Comparison of ENCODE assay signal across 12 cellular contexts in the genomic region with DNA sequence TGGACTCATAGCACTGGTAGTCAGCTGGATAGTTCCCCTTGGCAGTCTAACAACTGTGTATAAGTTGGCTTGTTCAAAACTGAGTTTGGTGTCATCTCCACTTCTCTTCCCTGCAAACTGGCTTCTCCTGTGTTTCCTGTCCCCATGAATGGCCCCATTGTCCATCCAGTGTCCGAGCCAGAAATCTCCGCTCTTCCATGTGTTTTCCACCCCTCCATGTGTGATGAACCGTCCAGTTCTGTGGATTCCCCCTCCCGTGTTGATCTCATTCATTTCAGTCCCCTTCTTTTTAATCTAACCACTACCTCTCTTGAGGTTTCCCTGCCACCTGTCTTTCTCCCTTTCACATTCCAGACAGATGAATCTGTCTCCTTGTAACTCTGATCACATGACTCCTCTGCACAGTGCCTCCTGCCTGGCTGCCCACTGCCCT.
DNase-seq lines count a peak whose midpoint lies in the region; ATAC-seq, FAIRE-seq and TF ChIP-seq lines count a peak whose summit lies in the region.
"Had no signal": no experiment of that assay in that cellular context is flagged by ENCODE, and none has a peak within 500 bp of the region (broad histone marks: within the 10 kb centered on the region; RNA-seq: fewer than 3 reads in every experiment).

No MANE protein-coding gene starts in this region.

- 0% methylated on average over 3 of the region's 4 CpGs for WGBS in K562 (ENCODE audit: insufficient coverage, low coverage, missing lambda C conversion rate)

- intact Hi-C loops in Caco-2 (cut with micrococcal nuclease; ENCODE audit: unreplicated experiment) (no loop called here), K562 (cut with micrococcal nuclease) (no loop called here)

- H3K9me3 ChIP-seq in Caco-2 = no peaks in the 10 kb centered on the region
- no peaks in the 10 kb centered on the region for H3K9me3 ChIP-seq in K562 (replicated peaks; ENCODE audit: control insufficient read depth, insufficient read depth, low read depth, low read length)

- CTCF ChIA-PET in Caco-2 (lab: Charles Lee) (no interaction called here), K562 (lab: Yijun Ruan, JAX; ENCODE audit: low intra/inter-chr PET ratio) (no interaction called here)

- no peak overlapping the region for H3K4me2 ChIP-seq in K562 (ENCODE audit: insufficient read depth, low read length)

- H3K9me3 Mint-ChIP-seq in Caco-2 (ENCODE audit: unreplicated experiment) = peaks cover 10% of the 10 kb centered on the region
- no peaks in the 10 kb centered on the region for H3K9me3 Mint-ChIP-seq in activated T-cell treated with anti-CD3 and anti-CD28 coated beads, Interleukin-2, amount 50 U/mL, for 72 hours
- H3K9me3 Mint-ChIP-seq: activated CD4-positive, alpha-beta T cell treated with anti-CD3 and anti-CD28 coated beads, Interleukin-2, amount 10 ng/mL, durations not matched to agents 7 days and 5 days had no signal

- no peaks in the 10 kb centered on the region for H3K27me3 Mint-ChIP-seq in Caco-2 (ENCODE audit: insufficient read depth, unreplicated experiment)
- peaks cover 19% of the 10 kb centered on the region for H3K27me3 Mint-ChIP-seq in activated T-cell treated with anti-CD3 and anti-CD28 coated beads, Interleukin-2, amount 50 U/mL, for 72 hours (ENCODE audit: low read depth)
- H3K27me3 Mint-ChIP-seq: activated CD4-positive, alpha-beta T cell treated with anti-CD3 and anti-CD28 coated beads, Interleukin-2, amount 10 ng/mL, durations not matched to agents 7 days and 5 days had no signal

- H3K36me3 ChIP-seq in Caco-2 (ENCODE audit: control insufficient read depth, insufficient read depth, low read length) (no peaks in the 10 kb centered on the region), K562 (ENCODE audit: control insufficient read depth, insufficient read depth, low read length) (no peaks in the 10 kb centered on the region)

- no peaks in the 10 kb centered on the region for H3K79me2 ChIP-seq in K562 (ENCODE audit: control insufficient read depth, insufficient read depth, low read length)

- H3K4me1 ChIP-seq in Caco-2 (0 out of 2 replicates have a peak, but pooled peaks cover 3% of the 10 kb centered on the region), K562 (replicated peaks in 1 of 2; ENCODE audit: control insufficient read depth in 2 of 2, insufficient read depth in 2 of 2, low read length in 2 of 2) (no peaks in the 10 kb centered on the region)

- H3K27ac ChIP-seq in K562 (ENCODE audit: extremely low read depth, low read depth, low read length) = no peak overlapping the region

- no peaks in the 10 kb centered on the region for H4K20me1 ChIP-seq in K562 (replicated peaks; ENCODE audit: control insufficient read depth, insufficient read depth, low read length)

- TF ChIP-seq RAD21 in K562 (CRISPR knock-in tag; conservative IDR thresholded peaks at IDR 0.05 in 1 of 2, IDR thresholded peaks at IDR 0.05 in 1 of 2) = no peak

- TF ChIP-seq EP300 in K562 (IDR thresholded peaks at IDR 0.05; ENCODE audit: low read length) = no peak

- ATAC-seq in K562 = no peak
- ATAC-seq in activated T-cell treated with anti-CD3 and anti-CD28 coated beads, Interleukin-2, amount 50 U/mL, for 72 hours (replicated peaks in 1 of 2) = no peak
- no peak for ATAC-seq in HG02588 (IDR thresholded peaks at IDR 0.05; ENCODE audit: unreplicated experiment)

- H2AFZ ChIP-seq in K562 (ENCODE audit: low read depth, low read length) = no peak overlapping the region

- H3K9me1 ChIP-seq in K562 (ENCODE audit: control insufficient read depth, insufficient read depth, low read length) = no peaks in the 10 kb centered on the region

- H3K27ac Mint-ChIP-seq in Caco-2 (ENCODE audit: unreplicated experiment) = peak overlapping the region; percentile 82
- no peak overlapping the region for H3K27ac Mint-ChIP-seq in activated T-cell treated with anti-CD3 and anti-CD28 coated beads, Interleukin-2, amount 50 U/mL, for 72 hours
- H3K27ac Mint-ChIP-seq: activated CD4-positive, alpha-beta T cell treated with anti-CD3 and anti-CD28 coated beads, Interleukin-2, amount 10 ng/mL, durations not matched to agents 7 days and 5 days had no signal

- no peak for FAIRE-seq in K562 (lab: Jason Lieb, UNC)

- no TSS peak for BruUV-seq in Caco-2 (replicated peaks; lab: Mats Ljungman, UMichigan)
- no TSS peak for BruUV-seq in K562 (replicated peaks; lab: Mats Ljungman, UMichigan)

- in situ Hi-C loops in K562 (cut with MboI) = no loop called here

- TF ChIP-seq POLR2A in K562 (conservative IDR thresholded peaks at IDR 0.05) = no peak

- TF ChIP-seq CTCF in Caco-2 (IDR thresholded peaks at IDR 0.05; ENCODE audit: insufficient read depth in 1 of 2, low read depth in 1 of 2, low read length in 1 of 2, severe bottlenecking in 1 of 2, unreplicated experiment in 1 of 2) = no peak
- TF ChIP-seq CTCF in K562 (IDR thresholded peaks at IDR 0.05 in 2 of 3, conservative IDR thresholded peaks at IDR 0.05 in 1 of 3; ENCODE audit: insufficient read depth in 2 of 3, low read depth in 1 of 3, low read length in 3 of 3) = no peak
- TF ChIP-seq CTCF in GM20000 (IDR thresholded peaks at IDR 0.05; ENCODE audit: extremely low read depth, missing control alignments) = no peak

- DNase-seq in Caco-2 (peak in 1 of 2 experiments; percentile 6), NCI-H2029 (lab: John Stamatoyannopoulos, UW) (peak; percentile 41), K562 (ENCODE audit: extremely low read depth in 1 of 4, low spot score in 3 of 4) (no peak), midbrain (lab: John Stamatoyannopoulos, UW) (peak; percentile 28), GM20000 (ENCODE audit: low spot score) (no peak), NCI-H524 treated with DMSO at 0.1 percent for 48 hours (lab: John Stamatoyannopoulos, UW) (no peak)
- no peak for DNase-seq in activated T-cell treated with anti-CD3 and anti-CD28 coated beads, Interleukin-2, amount 50 U/mL, for 72 hours
- DNase-seq: activated CD4-positive, alpha-beta T cell treated with anti-CD3 and anti-CD28 coated beads, Interleukin-2, amount 10 ng/mL, durations not matched to agents 7 days and 5 days; activated gamma-delta T cell treated with Interleukin-2 at 50 U/mL for 16 hours; NCI-H446 treated with DMSO at 0.1 percent for 48 hours; stimulated activated CD4-positive, alpha-beta T cell treated with anti-CD3 and anti-CD28 coated beads, Interleukin-4, amount 100 ng/mL, for 24 hours had no signal

- POLR2A ChIA-PET in Caco-2 (lab: Charles Lee) (no interaction called here), K562 (lab: Yijun Ruan, JAX) (no interaction called here)

- no peaks in the 10 kb centered on the region for H3K27me3 ChIP-seq in Caco-2 (replicated peaks; ENCODE audit: control insufficient read depth, insufficient read depth, low read length)
- peaks cover 0 to 6% of the 10 kb centered on the region in 2 experiments; a peak in 2 of 5 replicates for H3K27me3 ChIP-seq in K562 (ENCODE audit: control insufficient read depth in 2 of 2, insufficient read depth in 2 of 2, low read length in 2 of 2)

- H3K9ac ChIP-seq in K562 (ENCODE audit: insufficient read depth in 1 of 2, low read depth in 2 of 2, low read length in 2 of 2) = no peak overlapping the region

- no peak overlapping the region for H3K4me3 ChIP-seq in Caco-2 (ENCODE audit: low read depth, low read length)
- no peak overlapping the region for H3K4me3 ChIP-seq in K562

- H3K4me3 Mint-ChIP-seq in Caco-2 (ENCODE audit: unreplicated experiment) = peak overlapping the region; percentile 44
- no peak overlapping the region for H3K4me3 Mint-ChIP-seq in activated T-cell treated with anti-CD3 and anti-CD28 coated beads, Interleukin-2, amount 50 U/mL, for 72 hours
- H3K4me3 Mint-ChIP-seq: activated CD4-positive, alpha-beta T cell treated with anti-CD3 and anti-CD28 coated beads, Interleukin-2, amount 10 ng/mL, durations not matched to agents 7 days and 5 days had no signal

- H3K4me1 Mint-ChIP-seq in Caco-2 (ENCODE audit: low read depth, unreplicated experiment) = peaks cover 17% of the 10 kb centered on the region
- peaks cover 9% of the 10 kb centered on the region for H3K4me1 Mint-ChIP-seq in activated T-cell treated with anti-CD3 and anti-CD28 coated beads, Interleukin-2, amount 50 U/mL, for 72 hours (ENCODE audit: low read depth)
- H3K4me1 Mint-ChIP-seq: activated CD4-positive, alpha-beta T cell treated with anti-CD3 and anti-CD28 coated beads, Interleukin-2, amount 10 ng/mL, durations not matched to agents 7 days and 5 days had no signal

- H3K36me3 Mint-ChIP-seq in Caco-2 (ENCODE audit: insufficient read depth, unreplicated experiment) = peaks cover 13% of the 10 kb centered on the region
- H3K36me3 Mint-ChIP-seq in activated T-cell treated with anti-CD3 and anti-CD28 coated beads, Interleukin-2, amount 50 U/mL, for 72 hours (ENCODE audit: insufficient read depth in 2 of 2) = no peaks in the 10 kb centered on the region

TF ChIP-seq in K562, 482 proteins besides CTCF, POLR2A, EP300 and RAD21:
- TF ChIP-seq RFX5 (IDR thresholded peaks at IDR 0.05; ENCODE audit: low read depth, low read length) = no peak
- TF ChIP-seq TFE3 (CRISPR knock-in tag; IDR thresholded peaks at IDR 0.05) = peak; percentile 34

Comparison
In these comparisons a context has a peak if more than half of its experiments do, and no peak if none do; other contexts are left out.
1. DNase-seq: peak in NCI-H2029 (single experiment) and midbrain (single experiment); none in K562 (0 of 4), GM20000 (single experiment), NCI-H524 treated with DMSO at 0.1 percent for 48 hours (single experiment) and activated T-cell treated with anti-CD3 and anti-CD28 coated beads, Interleukin-2, amount 50 U/mL, for 72 hours (0 of 2).